In the genomic region with DNA sequence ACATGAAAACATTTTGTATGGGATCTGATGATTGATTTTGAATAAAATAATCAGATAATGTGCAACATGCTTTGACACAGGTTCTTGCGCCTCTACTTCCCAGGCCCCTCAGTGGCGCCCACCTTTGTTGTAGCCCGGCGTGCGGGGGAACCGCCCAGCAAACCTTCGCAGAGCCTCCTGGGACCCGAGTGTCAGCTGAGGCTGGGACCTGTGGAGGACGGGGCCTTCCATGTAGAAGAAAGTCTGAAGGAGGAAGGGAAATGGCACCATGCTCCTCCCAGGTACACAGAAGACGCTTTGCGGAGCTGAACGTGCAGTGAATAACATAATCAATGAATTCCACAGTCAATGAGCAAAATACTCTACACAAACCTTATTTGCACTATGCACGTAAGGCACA, we compare ENCODE assay signal across 15 cellular contexts.
DNase-seq lines count a peak whose midpoint lies in the region; ATAC-seq and TF ChIP-seq lines count a peak whose summit lies in the region.
"Had no signal": no experiment of that assay in that cellular context is flagged by ENCODE, and none has a peak within 500 bp of the region (broad histone marks: within the 10 kb centered on the region; RNA-seq: fewer than 3 reads in every experiment).

No MANE protein-coding gene starts in this region.

- WGBS in sigmoid colon, 2 donors, result 85 to 91% methylated on average over 13 of the region's 13 CpGs
- WGBS in testis, 2 donors, result 94 to 95% methylated on average over 13 of the region's 13 CpGs

- no peaks in the 10 kb centered on the region for H3K36me3 ChIP-seq in sigmoid colon
- no peaks in the 10 kb centered on the region for H3K36me3 ChIP-seq in testis (ENCODE audit: low read depth, missing control alignments)

- H3K9me3 ChIP-seq in sigmoid colon (no peaks in the 10 kb centered on the region), testis (no peaks in the 10 kb centered on the region)

- H3K9me3 Mint-ChIP-seq in nephron, result peaks cover 4% of the 10 kb centered on the region
- H3K9me3 Mint-ChIP-seq: CD4-positive, alpha-beta T cell; H9 had no signal

- no peak overlapping the region for H3K4me3 Mint-ChIP-seq in nephron
- H3K4me3 Mint-ChIP-seq: B cell; CD4-positive, alpha-beta T cell; H9 had no signal

- no peaks in the 10 kb centered on the region for H3K36me3 Mint-ChIP-seq in nephron (ENCODE audit: low read depth)

- peaks cover 21% of the 10 kb centered on the region for H3K4me1 Mint-ChIP-seq in nephron
- H3K4me1 Mint-ChIP-seq: B cell, H9 had no signal

- TF ChIP-seq CTCF in nephron (IDR thresholded peaks at IDR 0.05; ENCODE audit: unreplicated experiment in 3 of 3) (no peak), sigmoid colon (IDR thresholded peaks at IDR 0.05) (no peak), testis (IDR thresholded peaks at IDR 0.05) (no peak)

- peaks cover 0 to 8% (median 7%) of the 10 kb centered on the region in 4 donors for H3K4me1 ChIP-seq in sigmoid colon
- peaks cover 16% of the 10 kb centered on the region for H3K4me1 ChIP-seq in testis

- peak overlapping the region in 2 of 3 experiments; percentile 44 to 87 for H3K27ac Mint-ChIP-seq in nephron
- H3K27ac Mint-ChIP-seq: B cell; CD4-positive, alpha-beta T cell; H9 had no signal

- H3K27me3 Mint-ChIP-seq in nephron (ENCODE audit: low read depth), result peaks cover 18% of the 10 kb centered on the region

- DNase-seq in left cardiac atrium (peak; percentile 4), Right ventricle myocardium superior (no peak), sigmoid colon (peak; percentile 48), testis (no peak)
- DNase-seq: C1 segment of cervical spinal cord; CD4-positive, alpha-beta T cell; DMS153; DMS79 treated with DMSO at 0.1 percent for 48 hours; EL; GOT3; H9 had no signal

- ATAC-seq in left cardiac atrium (no peak), Right ventricle myocardium superior (ENCODE audit: poor library complexity) (no peak), GM21423 (IDR thresholded peaks at IDR 0.05; ENCODE audit: unreplicated experiment) (no peak), HG02981 (IDR thresholded peaks at IDR 0.05; ENCODE audit: unreplicated experiment) (no peak)

- no peaks in the 10 kb centered on the region for H3K27me3 ChIP-seq in sigmoid colon
- no peaks in the 10 kb centered on the region for H3K27me3 ChIP-seq in testis

- H3K4me3 ChIP-seq in sigmoid colon (no peak overlapping the region), testis (no peak overlapping the region)

- TF ChIP-seq POLR2A in sigmoid colon (IDR thresholded peaks at IDR 0.05), result no peak
- no peak for TF ChIP-seq POLR2A in testis (IDR thresholded peaks at IDR 0.05)

- H3K27ac ChIP-seq in sigmoid colon (no peak overlapping the region), testis (no peak overlapping the region)

- intact Hi-C loops in left cardiac atrium (cut with DNase I) (no loop called here), Right ventricle myocardium superior (cut with DNase I) (no loop called here), sigmoid colon (cut with DNase I) (no loop called here), testis (cut with DNase I; ENCODE audit: low total_unique reads) (no loop called here)

- TF ChIP-seq EP300 in sigmoid colon (IDR thresholded peaks at IDR 0.05), result no peak

Comparison
In these comparisons a context has a peak if more than half of its experiments do, and no peak if none do; other contexts are left out.
1. DNase-seq: peak in left cardiac atrium (single experiment) and sigmoid colon (single experiment); none in Right ventricle myocardium superior (single experiment) and testis (single experiment).